8 cellular contexts compared by ENCODE assay signal in genomic region chr18:63422862-63423304, GRCh38.
A peak's percentile ranks its signal among the peaks of the same experiment; 100 is the strongest.
DNase-seq lines count a peak whose midpoint lies in the region; ATAC-seq and TF ChIP-seq lines count a peak whose summit lies in the region.

No MANE protein-coding gene starts in this region.

- peaks cover 7% of the 10 kb centered on the region for H3K27me3 Mint-ChIP-seq in activated naive CD8-positive, alpha-beta T cell treated with anti-CD3 and anti-CD28 coated beads, Interleukin-2, amount 50 U/mL, for 24 hours
- H3K27me3 Mint-ChIP-seq in stimulated activated memory B cell treated with anti-CD40 and anti-IgM and Interleukin-4, amounts not matched to agents 10 μg/mL and 1 μg/mL and 100 μg/mL, for 72 hours = no peaks in the 10 kb centered on the region

- peak overlapping the region; percentile 94 for H3K4me3 ChIP-seq in iPS-15b (ENCODE audit: low read depth, low read length)

- peak overlapping the region; percentile 89 for H3K9ac ChIP-seq in iPS-15b (ENCODE audit: low read depth, low read length)

- H3K27me3 ChIP-seq in iPS-15b (ENCODE audit: control insufficient read depth, insufficient read depth, low read length) = no peaks in the 10 kb centered on the region

- H3K27ac Mint-ChIP-seq in activated naive CD8-positive, alpha-beta T cell treated with anti-CD3 and anti-CD28 coated beads, Interleukin-2, amount 50 U/mL, for 24 hours = peak overlapping the region; percentile 96
- H3K27ac Mint-ChIP-seq in stimulated activated memory B cell treated with anti-CD40 and anti-IgM and Interleukin-4, amounts not matched to agents 10 μg/mL and 1 μg/mL and 100 μg/mL, for 72 hours = peak overlapping the region; percentile 98

- peak overlapping the region; percentile 98 for H3K4me3 Mint-ChIP-seq in activated naive CD8-positive, alpha-beta T cell treated with anti-CD3 and anti-CD28 coated beads, Interleukin-2, amount 50 U/mL, for 24 hours
- peak overlapping the region; percentile 95 for H3K4me3 Mint-ChIP-seq in stimulated activated memory B cell treated with anti-CD40 and anti-IgM and Interleukin-4, amounts not matched to agents 10 μg/mL and 1 μg/mL and 100 μg/mL, for 72 hours

- H3K36me3 ChIP-seq in iPS-15b (ENCODE audit: control insufficient read depth, insufficient read depth, low read length) = peaks cover 5% of the 10 kb centered on the region

- H3K9me3 Mint-ChIP-seq in activated naive CD8-positive, alpha-beta T cell treated with anti-CD3 and anti-CD28 coated beads, Interleukin-2, amount 50 U/mL, for 24 hours = no peaks in the 10 kb centered on the region
- no peaks in the 10 kb centered on the region for H3K9me3 Mint-ChIP-seq in stimulated activated memory B cell treated with anti-CD40 and anti-IgM and Interleukin-4, amounts not matched to agents 10 μg/mL and 1 μg/mL and 100 μg/mL, for 72 hours

- H3K36me3 Mint-ChIP-seq in activated naive CD8-positive, alpha-beta T cell treated with anti-CD3 and anti-CD28 coated beads, Interleukin-2, amount 50 U/mL, for 24 hours (ENCODE audit: low read depth) = peaks cover 16% of the 10 kb centered on the region
- no peaks in the 10 kb centered on the region for H3K36me3 Mint-ChIP-seq in stimulated activated memory B cell treated with anti-CD40 and anti-IgM and Interleukin-4, amounts not matched to agents 10 μg/mL and 1 μg/mL and 100 μg/mL, for 72 hours

- H3K27ac ChIP-seq in C4-2B = peak overlapping the region; percentile 79

- peaks cover 31% of the 10 kb centered on the region for H3K4me1 Mint-ChIP-seq in activated naive CD8-positive, alpha-beta T cell treated with anti-CD3 and anti-CD28 coated beads, Interleukin-2, amount 50 U/mL, for 24 hours
- peaks cover 10% of the 10 kb centered on the region for H3K4me1 Mint-ChIP-seq in stimulated activated memory B cell treated with anti-CD40 and anti-IgM and Interleukin-4, amounts not matched to agents 10 μg/mL and 1 μg/mL and 100 μg/mL, for 72 hours

- no peaks in the 10 kb centered on the region for H3K9me3 ChIP-seq in iPS-15b (ENCODE audit: control insufficient read depth, insufficient read depth, low read length)

- ATAC-seq in GM19043 (IDR thresholded peaks at IDR 0.05; ENCODE audit: low read depth, unreplicated experiment) = peak; percentile 28
- ATAC-seq in HG03280 (IDR thresholded peaks at IDR 0.05; ENCODE audit: unreplicated experiment) = peak; percentile 33
- ATAC-seq in activated naive CD8-positive, alpha-beta T cell treated with anti-CD3 and anti-CD28 coated beads, Interleukin-2, amount 50 U/mL, for 24 hours = peak; percentile 42
- peak; percentile 61 for ATAC-seq in stimulated activated memory B cell treated with anti-CD40 and anti-IgM and Interleukin-4, amounts not matched to agents 10 μg/mL and 1 μg/mL and 100 μg/mL, for 72 hours

- no peak for DNase-seq in activated naive CD8-positive, alpha-beta T cell treated with anti-CD3 and anti-CD28 coated beads, Interleukin-2, amount 50 U/mL, for 24 hours
- no peak for DNase-seq in stimulated activated CD4-positive, alpha-beta T cell treated with anti-CD3 and anti-CD28 coated beads, Interleukin-15, amount 100 ng/mL, for 24 hours
- DNase-seq in activated effector memory CD4-positive, alpha-beta T cell treated with anti-CD3 and anti-CD28 coated beads, Interleukin-2, amount 50 U/mL, for 16 hours = no peak

- H3K4me1 ChIP-seq in iPS-15b (ENCODE audit: control insufficient read depth, insufficient read depth, low read length) = no peaks in the 10 kb centered on the region

- no peak for TF ChIP-seq CTCF in C4-2B (conservative IDR thresholded peaks at IDR 0.05)
